Comparison of ENCODE assay signal across 1 cellular context in the genomic region with DNA sequence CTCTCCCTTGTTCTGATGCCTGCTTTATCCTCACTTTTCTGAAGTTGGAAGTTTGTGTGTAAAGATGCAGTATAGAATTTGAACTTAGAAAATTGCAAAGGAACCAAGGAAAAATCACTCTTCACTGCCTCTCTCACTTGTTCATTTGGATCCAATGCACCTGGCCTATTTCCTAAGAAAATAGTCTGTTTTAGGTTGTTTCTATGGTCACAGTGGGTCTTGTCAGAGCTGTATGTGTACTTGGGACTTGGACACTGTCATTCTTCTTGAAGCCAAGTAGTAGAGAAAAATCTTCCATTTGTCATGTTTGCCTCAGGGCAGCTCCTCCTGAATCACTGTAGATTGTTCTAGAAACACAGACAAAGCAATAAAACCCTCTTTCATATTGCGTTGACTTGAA.
TF ChIP-seq lines count a peak whose summit lies in the region.

No MANE protein-coding gene starts in this region.

TF ChIP-seq in IMR-90, 13 proteins besides CTCF, POLR2A, EP300 and RAD21:
- TF ChIP-seq RFX5 (IDR thresholded peaks at IDR 0.05; ENCODE audit: low read depth, low read length) (no peak), RCOR1 (IDR thresholded peaks at IDR 0.05; ENCODE audit: insufficient replicate concordance, low read length) (no peak), NFE2L2 (IDR thresholded peaks at IDR 0.05; ENCODE audit: low read depth, low read length) (no peak), CHD1 (IDR thresholded peaks at IDR 0.05; ENCODE audit: low read depth, low read length) (no peak), MXI1 (IDR thresholded peaks at IDR 0.05; ENCODE audit: borderline replicate concordance, low read depth, low read length) (no peak), BHLHE40 (IDR thresholded peaks at IDR 0.05; ENCODE audit: low read depth, low read length) (no peak), MAFK (IDR thresholded peaks at IDR 0.05; ENCODE audit: low read depth, low read length) (no peak), MAZ (IDR thresholded peaks at IDR 0.05; ENCODE audit: borderline replicate concordance, low read depth, low read length) (no peak), SMC3 (IDR thresholded peaks at IDR 0.05; ENCODE audit: low read depth, low read length) (no peak), FOS (IDR thresholded peaks at IDR 0.05; ENCODE audit: low read depth, low read length) (no peak), CEBPB (IDR thresholded peaks at IDR 0.05; ENCODE audit: low read depth, low read length) (no peak)
- TF ChIP-seq, protein P1, sequence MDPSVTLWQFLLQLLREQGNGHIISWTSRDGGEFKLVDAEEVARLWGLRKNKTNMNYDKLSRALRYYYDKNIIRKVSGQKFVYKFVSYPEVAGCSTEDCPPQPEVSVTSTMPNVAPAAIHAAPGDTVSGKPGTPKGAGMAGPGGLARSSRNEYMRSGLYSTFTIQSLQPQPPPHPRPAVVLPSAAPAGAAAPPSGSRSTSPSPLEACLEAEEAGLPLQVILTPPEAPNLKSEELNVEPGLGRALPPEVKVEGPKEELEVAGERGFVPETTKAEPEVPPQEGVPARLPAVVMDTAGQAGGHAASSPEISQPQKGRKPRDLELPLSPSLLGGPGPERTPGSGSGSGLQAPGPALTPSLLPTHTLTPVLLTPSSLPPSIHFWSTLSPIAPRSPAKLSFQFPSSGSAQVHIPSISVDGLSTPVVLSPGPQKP (IDR thresholded peaks at IDR 0.05; ENCODE audit: borderline replicate concordance, low read depth, low read length): no peak
- TF ChIP-seq, protein P2, sequence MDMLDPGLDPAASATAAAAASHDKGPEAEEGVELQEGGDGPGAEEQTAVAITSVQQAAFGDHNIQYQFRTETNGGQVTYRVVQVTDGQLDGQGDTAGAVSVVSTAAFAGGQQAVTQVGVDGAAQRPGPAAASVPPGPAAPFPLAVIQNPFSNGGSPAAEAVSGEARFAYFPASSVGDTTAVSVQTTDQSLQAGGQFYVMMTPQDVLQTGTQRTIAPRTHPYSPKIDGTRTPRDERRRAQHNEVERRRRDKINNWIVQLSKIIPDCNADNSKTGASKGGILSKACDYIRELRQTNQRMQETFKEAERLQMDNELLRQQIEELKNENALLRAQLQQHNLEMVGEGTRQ (IDR thresholded peaks at IDR 0.05; ENCODE audit: low read depth, low read length): no peak
